8 cellular contexts compared by ENCODE assay signal in the genomic region with DNA sequence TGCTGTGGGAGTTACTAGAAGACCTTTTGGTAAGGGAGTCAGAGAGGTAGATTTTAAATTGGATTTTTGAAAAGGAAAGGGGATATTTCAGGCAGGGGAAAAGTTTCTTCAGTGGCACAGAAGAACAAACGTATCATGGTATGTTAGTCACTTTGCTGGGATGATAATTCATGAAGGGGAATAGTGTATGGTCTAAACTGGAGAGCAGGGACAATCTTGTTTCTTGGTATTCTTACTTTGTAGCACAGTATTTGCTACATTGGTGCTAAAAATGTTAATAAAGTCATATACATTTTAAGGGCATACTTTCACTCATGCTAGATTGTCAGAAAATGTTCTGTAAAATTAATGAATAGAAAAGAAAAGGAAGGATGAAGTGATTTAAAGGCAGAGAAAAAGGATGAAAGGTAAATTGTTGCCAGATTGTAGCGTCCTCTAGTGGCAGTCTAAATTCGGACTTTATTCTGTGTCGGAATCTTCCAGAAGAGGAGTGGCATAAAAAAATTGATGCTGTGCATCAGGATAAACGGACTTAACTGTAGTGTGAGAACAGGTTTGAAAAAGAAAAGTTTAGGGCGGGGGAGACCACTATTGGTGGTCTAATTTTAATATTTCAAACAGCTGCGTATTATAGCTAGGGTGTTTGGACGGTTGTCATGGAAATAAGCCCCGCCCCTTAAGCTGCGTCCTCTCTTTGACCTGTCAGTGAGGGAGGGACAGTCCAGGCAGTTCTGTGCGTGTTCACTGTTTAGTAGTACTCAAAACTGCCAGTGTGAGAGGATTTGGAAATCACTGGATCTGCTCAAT. TPM values are rescaled to one million over a fixed set of nuclear protein-coding genes. Genes with fewer than 3 reads are reported as not detected.
A peak's percentile ranks its signal among the peaks of the same experiment; 100 is the strongest.
DNase-seq lines count a peak whose midpoint lies in the region; ATAC-seq, FAIRE-seq and TF ChIP-seq lines count a peak whose summit lies in the region.

A gene with protein sequence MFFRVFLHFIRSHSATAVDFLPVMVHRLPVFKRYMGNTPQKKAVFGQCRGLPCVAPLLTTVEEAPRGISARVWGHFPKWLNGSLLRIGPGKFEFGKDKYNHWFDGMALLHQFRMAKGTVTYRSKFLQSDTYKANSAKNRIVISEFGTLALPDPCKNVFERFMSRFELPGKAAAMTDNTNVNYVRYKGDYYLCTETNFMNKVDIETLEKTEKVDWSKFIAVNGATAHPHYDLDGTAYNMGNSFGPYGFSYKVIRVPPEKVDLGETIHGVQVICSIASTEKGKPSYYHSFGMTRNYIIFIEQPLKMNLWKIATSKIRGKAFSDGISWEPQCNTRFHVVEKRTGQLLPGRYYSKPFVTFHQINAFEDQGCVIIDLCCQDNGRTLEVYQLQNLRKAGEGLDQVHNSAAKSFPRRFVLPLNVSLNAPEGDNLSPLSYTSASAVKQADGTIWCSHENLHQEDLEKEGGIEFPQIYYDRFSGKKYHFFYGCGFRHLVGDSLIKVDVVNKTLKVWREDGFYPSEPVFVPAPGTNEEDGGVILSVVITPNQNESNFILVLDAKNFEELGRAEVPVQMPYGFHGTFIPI (plus strand): TSS at position 724 of the 807 bp plus-strand sequence. CDS start 90 bp downstream, outside the sequence.

- peak; percentile 66 for DNase-seq in SK-N-DZ (ENCODE audit: low spot score)
- peak in 44 of 51 donors; percentile 6 to 96 (median 62) for DNase-seq in hypothalamus (lab: John Stamatoyannopoulos, UW)
- DNase-seq in putamen (ENCODE audit: low spot score): peak; percentile 84

- peak within 1 kb of the TSS in 3 of 4 donors; percentile 1 to 46 (median 13) for H3K4me3 Mint-ChIP-seq in IgD-negative memory B cell
- H3K4me3 Mint-ChIP-seq in brain: peak within 1 kb of the TSS; percentile 80 to 92 (median 82)

- TF ChIP-seq CTCF in GM12872 (IDR thresholded peaks at IDR 0.05; ENCODE audit: insufficient read depth, low read depth, low read length) (peak; percentile 75), brain (conservative IDR thresholded peaks at IDR 0.05) (peak; percentile 78 to 90)

- H3K27me3 Mint-ChIP-seq in IgD-negative memory B cell (peaks cover 6% of the 10 kb centered on the region), brain (peaks cover 15% of the 10 kb centered on the region)

- no peak for ATAC-seq in GM21576 (IDR thresholded peaks at IDR 0.05; ENCODE audit: unreplicated experiment)

- FAIRE-seq in A204.1 (lab: Jason Lieb, UNC): peak; percentile 73

- H3K9me3 Mint-ChIP-seq in IgD-negative memory B cell: no peaks in the 10 kb centered on the region
- no peaks in the 10 kb centered on the region for H3K9me3 Mint-ChIP-seq in brain

- peaks cover 19 to 24% (median 22%) of the 10 kb centered on the region in 3 donors for H3K4me1 Mint-ChIP-seq in IgD-negative memory B cell
- H3K4me1 Mint-ChIP-seq in brain: peaks cover 23% of the 10 kb centered on the region

- H3K27ac Mint-ChIP-seq in IgD-negative memory B cell (peak within 1 kb of the TSS in 2 of 3 donors; percentile 1 to 19), brain (peak within 1 kb of the TSS in 3 of 5 experiments; percentile 17 to 90 (median 84))

- peaks cover 2% of the 10 kb centered on the region for H3K36me3 Mint-ChIP-seq in IgD-negative memory B cell
- no peaks in the 10 kb centered on the region for H3K36me3 Mint-ChIP-seq in brain

RNA-seq across cellular contexts. Expression of the gene that starts here (rescaled TPM):
- 0.30 TPM for polyA plus RNA-seq in IgD-negative memory B cell
- polyA plus RNA-seq in SK-N-DZ (2014; cell fraction: cytosol; rRNA removed): 0.45 TPM in 1 of 2 replicates, not detected in the other
- polyA plus RNA-seq in SK-N-DZ (2014; cell fraction: nucleus; rRNA removed): 0.72 and 3.8 TPM in 2 replicates
- polyA plus RNA-seq in brain (ENCODE audit: insufficient read depth, low read depth, low replicate concordance): 0.80 TPM
